Comparison of ENCODE assay signal across 11 cellular contexts in the genomic region with DNA sequence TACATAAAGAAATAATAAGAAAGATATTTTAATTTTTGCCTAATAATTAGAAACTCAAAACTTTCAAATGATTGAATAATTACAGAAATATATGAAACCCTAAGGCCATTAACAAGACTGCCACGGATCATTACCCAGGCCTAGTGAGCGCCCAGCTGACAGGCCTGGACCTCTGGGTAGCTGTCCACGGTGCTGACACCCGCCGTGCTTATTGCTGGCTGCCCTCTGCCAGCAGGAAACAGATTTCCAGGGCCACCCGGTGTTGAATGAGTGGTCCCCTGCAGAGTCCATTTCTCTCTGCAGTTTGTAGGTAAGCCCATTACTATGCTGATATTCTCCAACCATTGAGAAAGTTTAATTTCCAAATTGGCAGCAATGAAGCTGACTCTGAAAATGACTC.
DNase-seq lines count a peak whose midpoint lies in the region; ATAC-seq, FAIRE-seq and TF ChIP-seq lines count a peak whose summit lies in the region.
"Had no signal": no experiment of that assay in that cellular context is flagged by ENCODE, and none has a peak within 500 bp of the region (broad histone marks: within the 10 kb centered on the region; RNA-seq: fewer than 3 reads in every experiment).

No MANE protein-coding gene starts in this region.

- no peaks in the 10 kb centered on the region for H3K27me3 Mint-ChIP-seq in activated CD4-positive, alpha-beta T cell treated with anti-CD3 and anti-CD28 coated beads, Interleukin-2, amount 10 ng/mL, durations not matched to agents 24 days and 14 days
- no peaks in the 10 kb centered on the region for H3K27me3 Mint-ChIP-seq in endothelial cell (ENCODE audit: unreplicated experiment)

- H3K23ac ChIP-seq in mesenchymal stem cell (ENCODE audit: low read length in 2 of 2), result no peak overlapping the region

- peak; percentile 65 for DNase-seq in activated CD4-positive, alpha-beta T cell treated with anti-CD3 and anti-CD28 coated beads, Interleukin-2, amount 10 ng/mL, durations not matched to agents 24 days and 14 days
- no peak for DNase-seq in activated CD4-positive, alpha-beta T cell treated with anti-CD3 and anti-CD28 coated beads, Interleukin-2, amount 50 U/mL, for 1 hour
- DNase-seq in NCI-H226 (peak; percentile 3), endothelial cell (ENCODE audit: low spot score) (peak; percentile 80), pancreas (peak in 3 of 6 donors; percentile 29 to 62 (median 31)), mesenchymal stem cell (no peak)
- DNase-seq: tibial artery had no signal

- no peak overlapping the region for H3K27ac ChIP-seq in pancreas
- no peak overlapping the region for H3K27ac ChIP-seq in mesenchymal stem cell (ENCODE audit: low read length, poor library complexity, severe bottlenecking)
- H3K27ac ChIP-seq: tibial artery had no signal

- no peak overlapping the region for H3K4me3 Mint-ChIP-seq in activated CD4-positive, alpha-beta T cell treated with anti-CD3 and anti-CD28 coated beads, Interleukin-2, amount 10 ng/mL, durations not matched to agents 24 days and 14 days
- H3K4me3 Mint-ChIP-seq in endothelial cell (ENCODE audit: unreplicated experiment), result no peak overlapping the region
- H3K4me3 Mint-ChIP-seq: B cell, memory B cell had no signal

- no peak overlapping the region for H2AK5ac ChIP-seq in mesenchymal stem cell (ENCODE audit: low read length, severe bottlenecking)

- FAIRE-seq in pancreas (lab: Jason Lieb, UNC), result no peak

- H2AFZ ChIP-seq in mesenchymal stem cell (ENCODE audit: low read depth, low read length), result no peak overlapping the region

- H3K36me3 Mint-ChIP-seq in activated CD4-positive, alpha-beta T cell treated with anti-CD3 and anti-CD28 coated beads, Interleukin-2, amount 10 ng/mL, durations not matched to agents 24 days and 14 days (ENCODE audit: low read depth), result no peaks in the 10 kb centered on the region
- no peaks in the 10 kb centered on the region for H3K36me3 Mint-ChIP-seq in endothelial cell (ENCODE audit: low read depth, unreplicated experiment)
- H3K36me3 Mint-ChIP-seq: memory B cell had no signal

- ATAC-seq in pancreas, result peak in 3 of 4 donors; percentile 34 to 76 (median 37)
- ATAC-seq in GM18517 (IDR thresholded peaks at IDR 0.05; ENCODE audit: unreplicated experiment), result no peak
- no peak for ATAC-seq in GM19463 (IDR thresholded peaks at IDR 0.05; ENCODE audit: unreplicated experiment)

- no peaks in the 10 kb centered on the region for H3K4me1 ChIP-seq in pancreas
- no peaks in the 10 kb centered on the region for H3K4me1 ChIP-seq in mesenchymal stem cell (ENCODE audit: control insufficient read depth, insufficient read depth, low read depth, low read length)
- H3K4me1 ChIP-seq: tibial artery had no signal

- H4K91ac ChIP-seq in mesenchymal stem cell (ENCODE audit: low read length), result no peak overlapping the region

- no peak overlapping the region for H3K18ac ChIP-seq in mesenchymal stem cell (ENCODE audit: low read depth in 1 of 2, low read length in 2 of 2)

- no peak overlapping the region for H2BK12ac ChIP-seq in mesenchymal stem cell (ENCODE audit: low read length in 2 of 2)

- no peaks in the 10 kb centered on the region for H3K36me3 ChIP-seq in pancreas
- no peaks in the 10 kb centered on the region for H3K36me3 ChIP-seq in mesenchymal stem cell (ENCODE audit: control insufficient read depth in 1 of 2, insufficient read depth in 2 of 2, low read depth in 1 of 2, low read length in 2 of 2)
- H3K36me3 ChIP-seq: tibial artery had no signal

- no peak overlapping the region for H4K8ac ChIP-seq in mesenchymal stem cell (ENCODE audit: low read length)

- no peak overlapping the region for H3K9ac ChIP-seq in mesenchymal stem cell (ENCODE audit: low read length)

- H3K14ac ChIP-seq in mesenchymal stem cell (ENCODE audit: low read length in 2 of 2), result no peak overlapping the region

- no peaks in the 10 kb centered on the region for H3K4me1 Mint-ChIP-seq in activated CD4-positive, alpha-beta T cell treated with anti-CD3 and anti-CD28 coated beads, Interleukin-2, amount 10 ng/mL, durations not matched to agents 24 days and 14 days
- H3K4me1 Mint-ChIP-seq in endothelial cell (ENCODE audit: unreplicated experiment), result no peaks in the 10 kb centered on the region
- H3K4me1 Mint-ChIP-seq: B cell, memory B cell had no signal

- no peak overlapping the region for H2BK5ac ChIP-seq in mesenchymal stem cell (ENCODE audit: low read depth, low read length, poor library complexity, severe bottlenecking)

- intact Hi-C loops in activated CD4-positive, alpha-beta T cell treated with anti-CD3 and anti-CD28 coated beads, Interleukin-2, amount 10 ng/mL, durations not matched to agents 24 days and 14 days (cut with micrococcal nuclease), result no loop called here
- intact Hi-C loops in pancreas (cut with DNase I), result no loop called here

- no peaks in the 10 kb centered on the region for H3K27me3 ChIP-seq in pancreas
- peaks cover 0 to 9% of the 10 kb centered on the region in 2 experiments for H3K27me3 ChIP-seq in mesenchymal stem cell (ENCODE audit: control insufficient read depth in 1 of 2, insufficient read depth in 1 of 2, low read length in 2 of 2)
- H3K27me3 ChIP-seq: tibial artery had no signal

- no peak overlapping the region for H3K4me2 ChIP-seq in mesenchymal stem cell (ENCODE audit: low read length, poor library complexity, severe bottlenecking)

- H3K4ac ChIP-seq in mesenchymal stem cell (ENCODE audit: low read depth in 1 of 2, low read length in 2 of 2), result no peak overlapping the region

- H3K4me3 ChIP-seq in pancreas, result no peak overlapping the region
- no peak overlapping the region for H3K4me3 ChIP-seq in mesenchymal stem cell (ENCODE audit: insufficient read depth in 1 of 2, low read depth in 1 of 2, low read length in 2 of 2)
- H3K4me3 ChIP-seq: tibial artery had no signal

- TF ChIP-seq CTCF in endothelial cell (IDR thresholded peaks at IDR 0.05; ENCODE audit: unreplicated experiment) (no peak), pancreas (IDR thresholded peaks at IDR 0.05) (no peak)

- no peaks in the 10 kb centered on the region for H3K79me1 ChIP-seq in mesenchymal stem cell (replicated peaks; ENCODE audit: low read length, poor library complexity, severe bottlenecking)

- H3K27ac Mint-ChIP-seq in activated CD4-positive, alpha-beta T cell treated with anti-CD3 and anti-CD28 coated beads, Interleukin-2, amount 10 ng/mL, durations not matched to agents 24 days and 14 days, result no peak overlapping the region
- H3K27ac Mint-ChIP-seq in endothelial cell (ENCODE audit: unreplicated experiment), result no peak overlapping the region
- H3K27ac Mint-ChIP-seq: B cell, memory B cell had no signal

- WGBS in pancreas, 2 donors, result 9 to 14% methylated on average over 6 of the region's 6 CpGs
- WGBS in mesenchymal stem cell, result 7% methylated on average over 6 of the region's 6 CpGs

- H3K9me3 ChIP-seq in pancreas (no peaks in the 10 kb centered on the region), mesenchymal stem cell (ENCODE audit: control insufficient read depth, low read length) (peaks cover 18% of the 10 kb centered on the region)
- H3K9me3 ChIP-seq: tibial artery had no signal

- H2BK15ac ChIP-seq in mesenchymal stem cell (ENCODE audit: low read depth, poor library complexity, severe bottlenecking), result no peak overlapping the region

- H3K9me3 Mint-ChIP-seq in activated CD4-positive, alpha-beta T cell treated with anti-CD3 and anti-CD28 coated beads, Interleukin-2, amount 10 ng/mL, durations not matched to agents 24 days and 14 days, result no peaks in the 10 kb centered on the region
- H3K9me3 Mint-ChIP-seq in endothelial cell (ENCODE audit: unreplicated experiment), result no peaks in the 10 kb centered on the region

- no peak overlapping the region for H2BK120ac ChIP-seq in mesenchymal stem cell (ENCODE audit: low read depth, low read length)

Comparison
In these comparisons a context has a peak if more than half of its experiments do, and no peak if none do; other contexts are left out.
1. DNase-seq: peak in activated CD4-positive, alpha-beta T cell treated with anti-CD3 and anti-CD28 coated beads, Interleukin-2, amount 10 ng/mL, durations not matched to agents 24 days and 14 days (single experiment), NCI-H226 (single experiment) and endothelial cell (single experiment); none in activated CD4-positive, alpha-beta T cell treated with anti-CD3 and anti-CD28 coated beads, Interleukin-2, amount 50 U/mL, for 1 hour (single experiment) and mesenchymal stem cell (single experiment).
2. ATAC-seq: peak in pancreas (3 of 4); none in GM18517 (single experiment) and GM19463 (single experiment).